ENCODE assay signal across 26 cellular contexts in genomic region chr3:120770891-120771290, GRCh38.
"Had no signal": no experiment of that assay in that cellular context is flagged by ENCODE, and none has a peak within 500 bp of the region (broad histone marks: within the 10 kb centered on the region; RNA-seq: fewer than 3 reads in every experiment).

No MANE protein-coding gene starts in this region.

- H3K27me3 ChIP-seq: colonic mucosa, neural progenitor cell, right lobe of liver, thyroid gland had no signal

- H3K9ac ChIP-seq: neural progenitor cell, parathyroid adenoma had no signal

- H3K9me3 ChIP-seq: colonic mucosa, right lobe of liver, thyroid gland had no signal

- H3K4me3 Mint-ChIP-seq: dendritic cell treated with granulocyte-macrophage colony-stimulating factor and Interleukin-4, amounts not matched to agents 40 ng/mL and 50 ng/mL, for 4 days; endodermal cell; memory B cell; naive thymus-derived CD4-positive, alpha-beta T cell; nephron; neural progenitor cell; stimulated activated naive B cell treated with anti-CD40 and anti-IgM and Interleukin-4, amounts not matched to agents 10 μg/mL and 1 μg/mL and 100 μg/mL, for 72 hours; stimulated activated naive CD8-positive, alpha-beta T cell treated with anti-CD3 and anti-CD28 coated beads, Interleukin-15, Interleukin-2, amounts not matched to agents 100 ng/mL and 50 ng/mL, for 24 hours had no signal

- FAIRE-seq: kidney, small intestine had no signal

- H3K4me3 ChIP-seq: colonic mucosa, lung, neural progenitor cell, right lobe of liver, thyroid gland had no signal

- ATAC-seq: esophagus mucosa; left lobe of liver; naive thymus-derived CD4-positive, alpha-beta T cell; right lobe of liver; stimulated activated naive B cell treated with anti-CD40 and anti-IgM and Interleukin-4, amounts not matched to agents 10 μg/mL and 1 μg/mL and 100 μg/mL, for 72 hours had no signal

- H3K4me1 Mint-ChIP-seq: neural progenitor cell had no signal

- H3K27me3 Mint-ChIP-seq: dendritic cell treated with granulocyte-macrophage colony-stimulating factor and Interleukin-4, amounts not matched to agents 40 ng/mL and 50 ng/mL, for 4 days; memory B cell; naive thymus-derived CD4-positive, alpha-beta T cell; progenitor cell of endocrine pancreas; stimulated activated naive B cell treated with anti-CD40 and anti-IgM and Interleukin-4, amounts not matched to agents 10 μg/mL and 1 μg/mL and 100 μg/mL, for 72 hours; stimulated activated naive CD8-positive, alpha-beta T cell treated with anti-CD3 and anti-CD28 coated beads, Interleukin-15, Interleukin-2, amounts not matched to agents 100 ng/mL and 50 ng/mL, for 24 hours had no signal

- H3K4me1 ChIP-seq: colonic mucosa, neural progenitor cell had no signal

- H3K9me3 Mint-ChIP-seq: dendritic cell treated with granulocyte-macrophage colony-stimulating factor and Interleukin-4, amounts not matched to agents 40 ng/mL and 50 ng/mL, for 4 days; endodermal cell; memory B cell; naive thymus-derived CD4-positive, alpha-beta T cell; nephron; neural progenitor cell; stimulated activated naive B cell treated with anti-CD40 and anti-IgM and Interleukin-4, amounts not matched to agents 10 μg/mL and 1 μg/mL and 100 μg/mL, for 72 hours; stimulated activated naive CD8-positive, alpha-beta T cell treated with anti-CD3 and anti-CD28 coated beads, Interleukin-15, Interleukin-2, amounts not matched to agents 100 ng/mL and 50 ng/mL, for 24 hours had no signal

- H2AFZ ChIP-seq: neural progenitor cell, parathyroid adenoma had no signal

- H3K27ac Mint-ChIP-seq: dendritic cell treated with granulocyte-macrophage colony-stimulating factor and Interleukin-4, amounts not matched to agents 40 ng/mL and 50 ng/mL, for 4 days; memory B cell; nephron; neural progenitor cell; stimulated activated naive B cell treated with anti-CD40 and anti-IgM and Interleukin-4, amounts not matched to agents 10 μg/mL and 1 μg/mL and 100 μg/mL, for 72 hours; stimulated activated naive CD8-positive, alpha-beta T cell treated with anti-CD3 and anti-CD28 coated beads, Interleukin-15, Interleukin-2, amounts not matched to agents 100 ng/mL and 50 ng/mL, for 24 hours had no signal

- H3K36me3 ChIP-seq: colonic mucosa, neural progenitor cell, right lobe of liver, thyroid gland had no signal

- H3K4me2 ChIP-seq: neural progenitor cell had no signal

- H3K27ac ChIP-seq: colonic mucosa, epithelial cell of prostate, neural progenitor cell, parathyroid adenoma, right lobe of liver, thyroid gland had no signal

- DNase-seq: colonic mucosa; effector CD8-positive, alpha-beta T cell; endodermal cell; foreskin melanocyte; hypothalamus; kidney; midbrain; naive thymus-derived CD4-positive, alpha-beta T cell; right lobe of liver; small intestine; stimulated activated CD4-positive, alpha-beta T cell treated with anti-CD3 and anti-CD28 coated beads, Interleukin-15, amount 100 ng/mL, for 24 hours; stimulated activated CD4-positive, alpha-beta T cell treated with anti-CD3 and anti-CD28 coated beads, Interleukin-2, amount 100 ng/mL, for 48 hours; stimulated activated naive B cell treated with anti-CD40 and anti-IgM and Interleukin-4, amounts not matched to agents 10 μg/mL and 1 μg/mL and 100 μg/mL, for 72 hours; thyroid gland; trophoblast cell had no signal
